In genomic region chr1:55718758-55719671, GRCh38 we compare ENCODE assay signal across 1 cellular context.
A peak's percentile ranks its signal among the peaks of the same experiment; 100 is the strongest.
TF ChIP-seq lines count a peak whose summit lies in the region.

No MANE protein-coding gene starts in this region.

TF ChIP-seq in SK-N-SH, 30 proteins besides CTCF, POLR2A, EP300 and RAD21 (continued from another document):
- TF ChIP-seq ZBTB33 (IDR thresholded peaks at IDR 0.05; ENCODE audit: borderline replicate concordance, low read depth) (peak; percentile 89), FOSL2 (IDR thresholded peaks at IDR 0.05; ENCODE audit: borderline replicate concordance, low read depth) (peak; percentile 79), FOXJ3 (CRISPR knock-in tag; IDR thresholded peaks at IDR 0.05) (no peak), TAF1 (IDR thresholded peaks at IDR 0.05; ENCODE audit: borderline replicate concordance, low read depth, low read length) (peak; percentile 22; the same call in 1 of the 2 replicates), CHD2 (IDR thresholded peaks at IDR 0.05; ENCODE audit: low read length, partially characterized antibody) (no peak), MEF2A (IDR thresholded peaks at IDR 0.05; ENCODE audit: borderline replicate concordance, low read depth) (peak; percentile 77), TCF12 (IDR thresholded peaks at IDR 0.05) (peak; percentile 98), ELF1 (IDR thresholded peaks at IDR 0.05) (no peak)
- TF ChIP-seq, protein P1, sequence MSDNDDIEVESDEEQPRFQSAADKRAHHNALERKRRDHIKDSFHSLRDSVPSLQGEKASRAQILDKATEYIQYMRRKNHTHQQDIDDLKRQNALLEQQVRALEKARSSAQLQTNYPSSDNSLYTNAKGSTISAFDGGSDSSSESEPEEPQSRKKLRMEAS (IDR thresholded peaks at IDR 0.05; ENCODE audit: low read depth) = peak; percentile 49; the same call in 1 of the 2 replicates
